Comparison of ENCODE assay signal across 23 cellular contexts in genomic region chr10:71253981-71254818, GRCh38. TPM values are rescaled to one million over a fixed set of nuclear protein-coding genes. Genes with fewer than 3 reads are reported as not detected.
DNase-seq lines count a peak whose midpoint lies in the region; ATAC-seq, FAIRE-seq and TF ChIP-seq lines count a peak whose summit lies in the region.
"Had no signal": no experiment of that assay in that cellular context is flagged by ENCODE, and none has a peak within 500 bp of the region (broad histone marks: within the 10 kb centered on the region; RNA-seq: fewer than 3 reads in every experiment).

No MANE protein-coding gene starts in this region.

- H3K36me3 ChIP-seq in GM12878 (ENCODE audit: control insufficient read depth in 2 of 2, insufficient read depth in 2 of 2, low read length in 1 of 2) (no peaks in the 10 kb centered on the region), mesenchymal stem cell (ENCODE audit: control insufficient read depth in 1 of 2, insufficient read depth in 2 of 2, low read depth in 1 of 2, low read length in 2 of 2) (no peaks in the 10 kb centered on the region)
- H3K36me3 ChIP-seq: adrenal gland, ovary had no signal

- no peak overlapping the region for H2AK5ac ChIP-seq in mesenchymal stem cell (ENCODE audit: low read length, severe bottlenecking)

- H2BK15ac ChIP-seq in mesenchymal stem cell (ENCODE audit: low read depth, poor library complexity, severe bottlenecking): no peak overlapping the region

- peak overlapping the region; percentile 15 to 48 for H3K18ac ChIP-seq in mesenchymal stem cell (ENCODE audit: low read depth in 1 of 2, low read length in 2 of 2)

- no peak overlapping the region for H4K8ac ChIP-seq in mesenchymal stem cell (ENCODE audit: low read length)

- in situ Hi-C loops in GM12878 (cut with MboI): no loop called here

- H3K4me1 ChIP-seq in GM12878 (ENCODE audit: control insufficient read depth, insufficient read depth, low read length): no peaks in the 10 kb centered on the region
- H3K4me1 ChIP-seq in mesenchymal stem cell (ENCODE audit: control insufficient read depth, insufficient read depth, low read depth, low read length): peaks cover 3% of the 10 kb centered on the region

- H2AFZ ChIP-seq in GM12878 (ENCODE audit: control insufficient read depth, low read depth, low read length) (no peak overlapping the region), mesenchymal stem cell (ENCODE audit: low read depth, low read length) (no peak overlapping the region)

- peak overlapping the region; percentile 22 to 61 for H2BK12ac ChIP-seq in mesenchymal stem cell (ENCODE audit: low read length in 2 of 2)

- TF ChIP-seq POLR2A in GM12878 (IDR thresholded peaks at IDR 0.05; ENCODE audit: low read depth, low read length): no peak

- peak overlapping the region; percentile 36 for H4K91ac ChIP-seq in mesenchymal stem cell (ENCODE audit: low read length)

- no peaks in the 10 kb centered on the region for H4K20me1 ChIP-seq in GM12878 (ENCODE audit: control insufficient read depth, insufficient read depth)

- SMC1A ChIA-PET in GM12878 (lab: Charles Lee; ENCODE audit: uncharacterized antibody, unreplicated experiment): no interaction called here

- CTCF ChIA-PET in GM12878 (lab: Yijun Ruan, JAX): no interaction called here

- H3K9me3 Mint-ChIP-seq in stimulated activated naive CD8-positive, alpha-beta T cell treated with anti-CD3 and anti-CD28 coated beads, Interleukin-15, amount 100 ng/mL, for 72 hours: no peaks in the 10 kb centered on the region
- H3K9me3 Mint-ChIP-seq: HFFc6 had no signal

- no peak for FAIRE-seq in GM12878 (lab: Jason Lieb, UNC)
- FAIRE-seq: frontal cortex had no signal

- H3K23ac ChIP-seq in mesenchymal stem cell (ENCODE audit: low read length in 2 of 2): no peak overlapping the region

- peak overlapping the region in 1 of 2 experiments; percentile 24 for H3K4ac ChIP-seq in mesenchymal stem cell (ENCODE audit: low read depth in 1 of 2, low read length in 2 of 2)

- WGBS in GM12878 (ENCODE audit: insufficient coverage, insufficient replicate concordance, low lambda C conversion rate, missing lambda C conversion rate): 29% methylated on average over 17 of the region's 17 CpGs
- WGBS in mesenchymal stem cell: 88% methylated on average over 16 of the region's 17 CpGs

- no peaks in the 10 kb centered on the region for H3K4me1 Mint-ChIP-seq in stimulated activated naive CD8-positive, alpha-beta T cell treated with anti-CD3 and anti-CD28 coated beads, Interleukin-15, amount 100 ng/mL, for 72 hours
- H3K4me1 Mint-ChIP-seq: CD4-positive, CD25-positive, alpha-beta regulatory T cell had no signal

- H3K9ac ChIP-seq in GM12878 (ENCODE audit: control insufficient read depth, insufficient read depth, low read length): no peak overlapping the region
- no peak overlapping the region for H3K9ac ChIP-seq in mesenchymal stem cell (ENCODE audit: low read length)
- H3K9ac ChIP-seq: KMS-11 had no signal

- no peaks in the 10 kb centered on the region; a peak in 1 of 4 replicates for H3K27me3 ChIP-seq in GM12878 (replicated peaks in 1 of 2; ENCODE audit: control insufficient read depth in 2 of 2, insufficient read depth in 2 of 2, low read length in 1 of 2)
- peaks cover 0 to 40% of the 10 kb centered on the region in 2 experiments for H3K27me3 ChIP-seq in mesenchymal stem cell (ENCODE audit: control insufficient read depth in 1 of 2, insufficient read depth in 1 of 2, low read length in 2 of 2)
- H3K27me3 ChIP-seq: adrenal gland, ovary had no signal

- H3K4me3 Mint-ChIP-seq in stimulated activated naive CD8-positive, alpha-beta T cell treated with anti-CD3 and anti-CD28 coated beads, Interleukin-15, amount 100 ng/mL, for 72 hours: no peak overlapping the region
- H3K4me3 Mint-ChIP-seq: CD4-positive, CD25-positive, alpha-beta regulatory T cell; HFFc6 had no signal

- no peak for TF ChIP-seq RAD21 in GM12878 (IDR thresholded peaks at IDR 0.05; ENCODE audit: insufficient read depth, low read depth, low read length)

- H2BK5ac ChIP-seq in mesenchymal stem cell (ENCODE audit: low read depth, low read length, poor library complexity, severe bottlenecking): no peak overlapping the region

- intact Hi-C loops in GM12878 (cut with micrococcal nuclease; ENCODE audit: unreplicated experiment): no loop called here

- H3K4me3 ChIP-seq in GM12878: no peak overlapping the region
- no peak overlapping the region for H3K4me3 ChIP-seq in mesenchymal stem cell (ENCODE audit: insufficient read depth in 1 of 2, low read depth in 1 of 2, low read length in 2 of 2)
- H3K4me3 ChIP-seq: adrenal gland, ovary had no signal

- H3K27ac ChIP-seq in GM12878 (ENCODE audit: control insufficient read depth, insufficient read depth): no peak overlapping the region
- H3K27ac ChIP-seq in mesenchymal stem cell (ENCODE audit: low read length, poor library complexity, severe bottlenecking): no peak overlapping the region
- H3K27ac ChIP-seq: KMS-11, ovary, VCaP had no signal

- H3K14ac ChIP-seq in mesenchymal stem cell (ENCODE audit: low read length in 2 of 2): no peak overlapping the region

- H3K79me1 ChIP-seq in mesenchymal stem cell (replicated peaks; ENCODE audit: low read length, poor library complexity, severe bottlenecking): no peaks in the 10 kb centered on the region

- BruUV-seq in GM12878 (replicated peaks; lab: Mats Ljungman, UMichigan): no TSS peak

- RAD21 ChIA-PET in GM12878 (lab: Charles Lee; ENCODE audit: unreplicated experiment): no interaction called here

- H3K79me2 ChIP-seq in GM12878 (ENCODE audit: control insufficient read depth, insufficient read depth, low read length): no peaks in the 10 kb centered on the region

- POLR2A ChIA-PET in GM12878 (lab: Charles Lee): no interaction called here

- no peak overlapping the region for H3K27ac Mint-ChIP-seq in stimulated activated naive CD8-positive, alpha-beta T cell treated with anti-CD3 and anti-CD28 coated beads, Interleukin-15, amount 100 ng/mL, for 72 hours
- H3K27ac Mint-ChIP-seq: CD4-positive, CD25-positive, alpha-beta regulatory T cell; HFFc6 had no signal

- no peak overlapping the region for H3K4me2 ChIP-seq in GM12878 (ENCODE audit: control insufficient read depth, insufficient read depth)
- no peak overlapping the region for H3K4me2 ChIP-seq in mesenchymal stem cell (ENCODE audit: low read length, poor library complexity, severe bottlenecking)
- H3K4me2 ChIP-seq: KMS-11 had no signal

- H2BK120ac ChIP-seq in mesenchymal stem cell (ENCODE audit: low read depth, low read length): peak overlapping the region; percentile 9

- H3K9me3 ChIP-seq in GM12878 (replicated peaks; ENCODE audit: control insufficient read depth, insufficient read depth, low read length) (no peaks in the 10 kb centered on the region), mesenchymal stem cell (ENCODE audit: control insufficient read depth, low read length) (no peaks in the 10 kb centered on the region)
- H3K9me3 ChIP-seq: adrenal gland, ovary had no signal

- peak; percentile 36 for ATAC-seq in stimulated activated naive CD8-positive, alpha-beta T cell treated with anti-CD3 and anti-CD28 coated beads, Interleukin-15, amount 100 ng/mL, for 72 hours
- ATAC-seq in stimulated activated naive CD8-positive, alpha-beta T cell treated with anti-CD3 and anti-CD28 coated beads, Interleukin-15, Interleukin-2, amounts not matched to agents 100 U/mL and 50 U/mL, for 24 hours: no peak
- peak; percentile 67 for ATAC-seq in GM12878
- ATAC-seq in HG03460 (IDR thresholded peaks at IDR 0.05; ENCODE audit: unreplicated experiment): no peak
- ATAC-seq: left lobe of liver had no signal

- peaks cover 15% of the 10 kb centered on the region for H3K27me3 Mint-ChIP-seq in stimulated activated naive CD8-positive, alpha-beta T cell treated with anti-CD3 and anti-CD28 coated beads, Interleukin-15, amount 100 ng/mL, for 72 hours

- no peak for TF ChIP-seq EP300 in GM12878 (IDR thresholded peaks at IDR 0.05; ENCODE audit: borderline replicate concordance in 1 of 2, control insufficient read depth in 1 of 2, low read depth in 2 of 2, low read length in 2 of 2)

- no peak for DNase-seq in stimulated activated naive CD8-positive, alpha-beta T cell treated with anti-CD3 and anti-CD28 coated beads, Interleukin-15, amount 100 ng/mL, for 72 hours
- no peak for DNase-seq in stimulated activated naive CD8-positive, alpha-beta T cell treated with anti-CD3 and anti-CD28 coated beads, Interleukin-15, Interleukin-2, amounts not matched to agents 100 U/mL and 50 U/mL, for 24 hours
- no peak for DNase-seq in GM12878 (ENCODE audit: low read depth, low spot score)
- DNase-seq in mesenchymal stem cell: no peak
- no peak for DNase-seq in NCI-H2107 (lab: John Stamatoyannopoulos, UW)
- DNase-seq in activated CD4-positive, alpha-beta T cell treated with anti-CD3 and anti-CD28 coated beads for 1 hour: no peak
- DNase-seq in SHP77 treated with DMSO at 0.1 percent for 48 hours (lab: John Stamatoyannopoulos, UW): no peak
- DNase-seq: activated CD4-positive, alpha-beta T cell treated with anti-CD3 and anti-CD28 coated beads, Interleukin-2, amount 50 U/mL, for 4 hours; activated gamma-delta T cell treated with Interleukin-2 at 50 U/mL for 16 hours; activated T-cell treated with anti-CD3 and anti-CD28 coated beads for 4 hours; adrenal gland; CD4-positive, CD25-positive, alpha-beta regulatory T cell; HFFc6; NCI-H1092; NCI-H510A; ovary; stimulated activated CD4-positive, alpha-beta T cell treated with anti-CD3 and anti-CD28 coated beads, Interleukin-2, amount 100 ng/mL, for 24 hours had no signal

- TF ChIP-seq CTCF in GM12878 (IDR thresholded peaks at IDR 0.05 in 2 of 3, conservative IDR thresholded peaks at IDR 0.05 in 1 of 3; ENCODE audit: control insufficient read depth in 2 of 3, extremely low read depth in 1 of 3, insufficient read depth in 1 of 3, low read depth in 3 of 3, low read length in 3 of 3): no peak

RNA-seq across cellular contexts. Expression of gene UNC5B, which starts 41.8 kb away (rescaled TPM):
- total RNA-seq in GM12878 (2013; cell fraction: nucleolus; rRNA removed): not detected in 2 replicates
- total RNA-seq in GM12878 (2014; rRNA removed) (not detected in 2 replicates), GM12878 (2014; rRNA removed; fragmentation: Illumina TruSeq; extraction: Trizol) (not detected in 2 replicates), GM12878 (2021) (0.08 and 0.11 TPM in 2 replicates)
- polyA plus RNA-seq in GM12878 (2011; ENCODE audit: low read depth): not detected
- polyA plus RNA-seq in GM12878 (2011; rRNA removed) (not detected in 2 replicates), GM12878 (2014; fragmentation: Illumina TruSeq; extraction: Trizol) (not detected in 2 replicates), GM12878 (2014; fragmentation: Nextera tagmentation; extraction: Ambion mirVana) (not detected), GM12878 (2014; rRNA removed) (not detected in 2 replicates), GM12878 (2016; fragmentation: Nextera tagmentation; extraction: Ambion mirVana) (under 1 TPM in 1 of 2 experiments, not detected in 1; 0.03 TPM)
- polyA plus RNA-seq in GM12878 (2011; cell fraction: cytosol; rRNA removed): 0.01 and 0.02 TPM in 2 replicates
- polyA plus RNA-seq in GM12878 (2011; cell fraction: nucleus; rRNA removed): 0.03 and 0.04 TPM in 2 replicates
- polyA plus RNA-seq in GM12878 (2012): 0.03 TPM in 1 of 2 replicates, not detected in the other
- polyA minus RNA-seq in GM12878 (2011; rRNA and poly(A)+ RNA removed): not detected in 2 replicates
- polyA minus RNA-seq in GM12878 (2011; cell fraction: cytosol; rRNA and poly(A)+ RNA removed): 0.10 TPM in 1 of 2 replicates, not detected in the other
- polyA minus RNA-seq in GM12878 (2011; cell fraction: nucleus; rRNA and poly(A)+ RNA removed): 0.10 TPM in 1 of 2 replicates, not detected in the other
- polyA plus RNA-seq in mesenchymal stem cell (2013, experiment 1 of 2): 40.6 TPM
- polyA plus RNA-seq in mesenchymal stem cell (2013, experiment 2 of 2): 38.6 TPM
- total RNA-seq: T-helper 1 cell treated with Interleukin-12 subunit alpha and Interleukin-12 subunit beta and Interleukin-4 antibody, amounts not matched to agents 30 ng/mL and 1 ng/mL, for 36 hours had no signal
- polyA plus RNA-seq: CD4-positive, CD25-positive, alpha-beta regulatory T cell had no signal

Comparison
In these comparisons a context has a peak if more than half of its experiments do, and no peak if none do; other contexts are left out.
1. ATAC-seq: peak in stimulated activated naive CD8-positive, alpha-beta T cell treated with anti-CD3 and anti-CD28 coated beads, Interleukin-15, amount 100 ng/mL, for 72 hours (single experiment) and GM12878 (single experiment); none in stimulated activated naive CD8-positive, alpha-beta T cell treated with anti-CD3 and anti-CD28 coated beads, Interleukin-15, Interleukin-2, amounts not matched to agents 100 U/mL and 50 U/mL, for 24 hours (single experiment) and HG03460 (single experiment).